In the genomic region with DNA sequence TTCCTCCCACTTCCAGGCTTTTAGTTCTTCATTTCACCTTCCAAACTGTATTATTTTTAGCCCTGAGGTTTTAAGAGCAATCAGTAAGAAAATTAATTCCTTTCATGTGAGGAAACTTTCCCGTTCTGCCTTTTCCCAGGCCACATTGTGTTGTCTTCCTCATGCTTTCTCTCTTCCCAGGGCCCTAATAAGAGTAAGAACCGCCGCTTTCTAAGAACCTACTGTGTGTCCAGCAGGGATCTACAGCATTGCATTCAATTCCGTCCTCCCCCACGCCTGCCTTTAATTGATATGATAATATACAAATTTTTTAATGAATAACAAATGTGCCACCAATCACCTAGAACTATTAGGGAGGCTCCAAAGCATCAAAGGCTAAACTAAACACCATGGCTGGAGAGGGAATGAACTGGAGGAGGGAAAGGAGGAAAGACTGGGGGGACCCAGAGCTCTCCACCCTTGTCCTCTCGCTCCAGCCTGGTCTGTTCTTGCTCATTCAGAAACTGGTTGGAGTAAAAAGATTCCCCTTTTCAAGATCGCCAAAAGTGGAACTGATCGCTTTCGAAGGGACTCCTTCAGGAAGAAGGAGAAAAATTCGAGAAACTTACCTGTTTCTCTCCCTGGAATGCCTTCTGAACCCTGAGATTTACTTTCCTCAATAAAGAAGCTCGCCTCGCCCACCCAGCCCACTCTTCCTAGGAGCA, we compare ENCODE assay signal across 10 cellular contexts. TPM values are rescaled to one million over a fixed set of nuclear protein-coding genes. Genes with fewer than 3 reads are reported as not detected.
DNase-seq lines count a peak whose midpoint lies in the region; ATAC-seq, FAIRE-seq and TF ChIP-seq lines count a peak whose summit lies in the region.
"Had no signal": no experiment of that assay in that cellular context is flagged by ENCODE, and none has a peak within 500 bp of the region (broad histone marks: within the 10 kb centered on the region; RNA-seq: fewer than 3 reads in every experiment).

No MANE protein-coding gene starts in this region.

- H3K36me3 ChIP-seq in IMR-90 (ENCODE audit: control insufficient read depth, insufficient read depth, low read length) (no peaks in the 10 kb centered on the region), ascending aorta (no peaks in the 10 kb centered on the region)

- H2AK5ac ChIP-seq in IMR-90 (ENCODE audit: low read depth, low read length) = peak overlapping the region; percentile 5; the same call in 1 of the 2 replicates

- H3K18ac ChIP-seq in IMR-90 (ENCODE audit: low read depth, low read length) = no peak overlapping the region

- H3K27ac Mint-ChIP-seq in mesothelial cell of epicardium = peak overlapping the region; percentile 34

- ATAC-seq in IMR-90 (ENCODE audit: low read depth) (no peak), GM21381 (IDR thresholded peaks at IDR 0.05; ENCODE audit: unreplicated experiment) (no peak), GM21447 (IDR thresholded peaks at IDR 0.05; ENCODE audit: unreplicated experiment) (no peak)

- H4K8ac ChIP-seq in IMR-90 (ENCODE audit: low read depth in 2 of 2, low read length in 2 of 2) = peak overlapping the region; percentile 6 to 74; a peak in 2 of 4 replicates

- H3K4me1 ChIP-seq in IMR-90 (ENCODE audit: control insufficient read depth, insufficient read depth, low read length) = peaks cover 3% of the 10 kb centered on the region; the same call in 1 of the 2 replicates
- H3K4me1 ChIP-seq in ascending aorta = peaks cover 0 to 8% of the 10 kb centered on the region in 2 donors

- in situ Hi-C loops in IMR-90 (cut with MboI; ENCODE audit: low sequenced_read_pairs) = loop anchor here (10.0 to 25.0 kb wide), 2 partner anchors 247 to 971 kb away; partner anchors contain the start of genes LPXN and ZFP91

- no peaks in the 10 kb centered on the region for H3K36me3 Mint-ChIP-seq in mesothelial cell of epicardium

- DNase-seq in CD1c-positive myeloid dendritic cell (ENCODE audit: extremely low spot score) (peak; percentile 79), IMR-90 (no peak), ascending aorta (ENCODE audit: low spot score in 2 of 2) (no peak), mesothelial cell of epicardium (ENCODE audit: low spot score in 2 of 2, unreplicated experiment in 2 of 2) (no peak), GM20000 (ENCODE audit: low spot score) (no peak), urothelium cell line (ENCODE audit: low spot score) (no peak)

- intact Hi-C loops in IMR-90 (cut with micrococcal nuclease) (loop anchor here (2.0 to 10.0 kb wide), 2 partner anchors 59 to 983 kb away; partner anchors contain the start of genes LPXN and ZFP91), ascending aorta (cut with DNase I) (loop anchor here (10.0 kb wide), 2 partner anchors 413 to 1597 kb away; partner anchors contain the start of gene FAM111A)

- CTCF ChIA-PET in IMR-90 (lab: Yijun Ruan, JAX) = interaction anchor here (1.2 kb wide), 1 partner anchor 12 kb away, joined by 3 read pairs; no protein-coding TSS in a partner anchor

- H3K9me3 Mint-ChIP-seq in mesothelial cell of epicardium = no peaks in the 10 kb centered on the region

- no peaks in the 10 kb centered on the region; the same call in 1 of the 2 replicates for H4K20me1 ChIP-seq in IMR-90 (ENCODE audit: insufficient read depth, low read length)

- H3K9ac ChIP-seq in IMR-90 (ENCODE audit: low read depth, low read length) = no peak overlapping the region

- H4K91ac ChIP-seq in IMR-90 (ENCODE audit: insufficient read depth, low read depth, low read length) = no peak overlapping the region; the same call in 1 of the 2 replicates

- H3K14ac ChIP-seq in IMR-90 (replicated peaks; ENCODE audit: low read depth, low read length) = 0 out of 2 replicates have a peak overlapping the region, but pooled peaks have one; percentile 5

- no peak for TF ChIP-seq POLR2A in IMR-90 (IDR thresholded peaks at IDR 0.05; ENCODE audit: low read depth, low read length)

- no peak for FAIRE-seq in urothelium cell line (lab: Jason Lieb, UNC)
- FAIRE-seq: keratinocyte had no signal

- POLR2A ChIA-PET in IMR-90 (lab: Charles Lee; ENCODE audit: unreplicated experiment) = interaction anchor here (0.6 kb wide), 1 partner anchor 112 kb away, joined by 21 read pairs; no protein-coding TSS in a partner anchor

- H3K4me3 ChIP-seq in IMR-90 (ENCODE audit: insufficient read depth, low read depth, low read length) = peak overlapping the region; percentile 24; the same call in 1 of the 2 replicates
- peak overlapping the region in 1 of 2 donors; percentile 57 for H3K4me3 ChIP-seq in ascending aorta

- peak overlapping the region; percentile 20 for H2BK5ac ChIP-seq in IMR-90 (ENCODE audit: low read depth, low read length, poor library complexity, severe bottlenecking)

- H3K4me2 ChIP-seq in IMR-90 (ENCODE audit: low read depth, low read length) = 0 out of 2 replicates have a peak overlapping the region, but pooled peaks have one; percentile 27

- no peak overlapping the region for H3K27ac ChIP-seq in IMR-90 (ENCODE audit: insufficient read depth, low read length)
- peak overlapping the region; percentile 57 to 74 for H3K27ac ChIP-seq in ascending aorta

- H3K27me3 ChIP-seq in IMR-90 (ENCODE audit: control insufficient read depth, insufficient read depth, low read length) = no peaks in the 10 kb centered on the region
- H3K27me3 ChIP-seq in ascending aorta = no peaks in the 10 kb centered on the region

- no TSS peak for BruUV-seq in IMR-90 (replicated peaks; lab: Mats Ljungman, UMichigan)

- no peak overlapping the region for H3K56ac ChIP-seq in IMR-90 (ENCODE audit: extremely low read depth, insufficient read depth, low read length)

- peak overlapping the region; percentile 8 for H3K4ac ChIP-seq in IMR-90 (ENCODE audit: low read depth, low read length)

- no peak overlapping the region; the same call in 1 of the 2 replicates for H2BK120ac ChIP-seq in IMR-90 (ENCODE audit: low read depth, low read length)

- H2BK20ac ChIP-seq in IMR-90 (ENCODE audit: low read depth, low read length) = no peak overlapping the region

- H2AFZ ChIP-seq in IMR-90 (replicated peaks; ENCODE audit: low read length, poor library complexity) = peak overlapping the region; percentile 60

- peaks cover 19% of the 10 kb centered on the region for H3K4me1 Mint-ChIP-seq in mesothelial cell of epicardium

- 0 out of 2 replicates have a peak, but pooled peaks cover 3% of the 10 kb centered on the region for H3K9me1 ChIP-seq in IMR-90 (ENCODE audit: insufficient read depth, low read length)

- peak overlapping the region; percentile 25; the same call in 1 of the 2 replicates for H3K23ac ChIP-seq in IMR-90 (ENCODE audit: low read depth, low read length)

- H4K5ac ChIP-seq in IMR-90 (ENCODE audit: low read depth, low read length) = peak overlapping the region; percentile 62

- H3K4me3 Mint-ChIP-seq in mesothelial cell of epicardium = peak overlapping the region; percentile 75

- H3K79me1 ChIP-seq in IMR-90 (ENCODE audit: low read depth in 1 of 2, low read length in 2 of 2) = no peaks in the 10 kb centered on the region

- dilution Hi-C loops in IMR-90 (cut with HindIII; ENCODE audit: low sequenced_read_pairs, unreplicated experiment) = no loop called here

- no peaks in the 10 kb centered on the region for H3K9me3 ChIP-seq in IMR-90 (ENCODE audit: control insufficient read depth, insufficient read depth, low read length)
- no peaks in the 10 kb centered on the region for H3K9me3 ChIP-seq in ascending aorta

- no peak for TF ChIP-seq RAD21 in IMR-90 (IDR thresholded peaks at IDR 0.05; ENCODE audit: low read length)

- H3K27me3 Mint-ChIP-seq in mesothelial cell of epicardium (ENCODE audit: low read depth) = peaks cover 2% of the 10 kb centered on the region

- no peak overlapping the region for H2AK9ac ChIP-seq in IMR-90 (replicated peaks; ENCODE audit: low read depth, low read length, poor library complexity)

- no peak overlapping the region for H2BK15ac ChIP-seq in IMR-90 (ENCODE audit: low read depth, low read length)

- no peak for TF ChIP-seq CTCF in IMR-90 (conservative IDR thresholded peaks at IDR 0.05; ENCODE audit: low read depth, low read length)
- no peak for TF ChIP-seq CTCF in ascending aorta (IDR thresholded peaks at IDR 0.05)
- TF ChIP-seq CTCF in mesothelial cell of epicardium (IDR thresholded peaks at IDR 0.05; ENCODE audit: unreplicated experiment) = no peak
- TF ChIP-seq CTCF in GM20000 (IDR thresholded peaks at IDR 0.05; ENCODE audit: extremely low read depth, missing control alignments) = no peak

- WGBS in IMR-90 (ENCODE audit: extremely low coverage in 2 of 2, insufficient read length in 1 of 2), 2 experiments = no CpG with 5 or more reads among the region's 12 CpGs

TF ChIP-seq in IMR-90, 13 proteins besides CTCF, POLR2A, EP300 and RAD21 (continues in another document):
- TF ChIP-seq RCOR1 (IDR thresholded peaks at IDR 0.05; ENCODE audit: insufficient replicate concordance, low read length) = no peak
- TF ChIP-seq USF2 (IDR thresholded peaks at IDR 0.05; ENCODE audit: low read depth, low read length) = no peak
- no peak for TF ChIP-seq NFE2L2 (IDR thresholded peaks at IDR 0.05; ENCODE audit: low read depth, low read length)

RNA-seq across cellular contexts. Expression of gene OR4D9, which starts 46.8 kb away (rescaled TPM):
- total RNA-seq in IMR-90 (2012; rRNA removed) (not detected in 2 replicates), ascending aorta (not detected), mesothelial cell of epicardium (not detected in 3 replicates)
- polyA plus RNA-seq in IMR-90 (2012; rRNA removed) = not detected in 2 replicates
- not detected in 2 replicates for polyA plus RNA-seq in IMR-90 (2012; cell fraction: cytosol; rRNA removed)
- polyA plus RNA-seq in IMR-90 (2012; cell fraction: nucleus; rRNA removed; ENCODE audit: low replicate concordance) = not detected in 2 replicates
- total RNA-seq: HT1080 had no signal
- polyA plus RNA-seq: keratinocyte had no signal

RNA-seq across cellular contexts. Expression of gene OR4D11, which starts 54.7 kb away (rescaled TPM):
- total RNA-seq in IMR-90 (2012; rRNA removed) = not detected in 2 replicates
- not detected in 2 replicates for polyA plus RNA-seq in IMR-90 (2012; rRNA removed)
- not detected in 2 replicates for polyA plus RNA-seq in IMR-90 (2012; cell fraction: cytosol; rRNA removed)
- not detected in 2 replicates for polyA plus RNA-seq in IMR-90 (2012; cell fraction: nucleus; rRNA removed; ENCODE audit: low replicate concordance)
- total RNA-seq in ascending aorta = not detected
- not detected in 3 replicates for total RNA-seq in mesothelial cell of epicardium
- total RNA-seq: HT1080 had no signal
- polyA plus RNA-seq: keratinocyte had no signal

RNA-seq across cellular contexts. Expression of gene OSBP, which starts 57.5 kb away (rescaled TPM):
- 27.2 and 27.4 TPM in 2 replicates for total RNA-seq in IMR-90 (2012; rRNA removed)
- polyA plus RNA-seq in IMR-90 (2012; rRNA removed) = 15.4 and 22.1 TPM in 2 replicates
- 5.8 and 8.5 TPM in 2 replicates for polyA plus RNA-seq in IMR-90 (2012; cell fraction: cytosol; rRNA removed)
- polyA plus RNA-seq in IMR-90 (2012; cell fraction: nucleus; rRNA removed; ENCODE audit: low replicate concordance) = 5.2 and 32.2 TPM in 2 replicates
- 16.7 TPM for total RNA-seq in ascending aorta
- total RNA-seq in mesothelial cell of epicardium = 45.0 to 47.6 TPM (median 46.8 TPM) in 3 replicates
